ENCODE assay signal across 24 cellular contexts in the genomic region with DNA sequence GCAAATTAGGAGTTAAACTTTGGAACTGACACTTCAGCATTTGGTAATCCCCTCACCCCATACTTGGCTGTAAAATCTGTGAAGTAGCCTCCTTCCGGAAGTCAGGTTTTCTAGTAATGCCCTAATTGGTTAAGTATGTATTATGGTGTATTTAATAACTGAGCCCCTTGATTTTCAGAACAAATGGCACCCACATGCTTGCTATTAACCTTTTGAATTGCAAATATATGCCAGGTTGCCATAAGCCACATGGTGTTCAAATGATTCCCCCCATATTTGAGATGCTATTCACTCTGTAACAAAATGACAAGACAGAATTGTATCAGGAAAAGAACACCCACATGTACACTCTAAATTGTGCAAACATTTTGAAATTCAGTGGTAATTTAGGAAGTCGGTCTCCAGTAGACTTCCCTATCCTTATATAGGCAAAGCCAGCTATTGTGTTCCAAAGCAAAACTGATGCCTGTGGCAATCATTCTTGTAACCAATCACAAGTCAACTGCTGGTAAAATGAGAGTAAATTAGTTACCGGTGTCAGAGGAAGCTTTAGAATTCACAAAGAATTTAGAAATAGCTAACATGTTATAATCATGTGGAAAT.
"Had no signal": no experiment of that assay in that cellular context is flagged by ENCODE, and none has a peak within 500 bp of the region (broad histone marks: within the 10 kb centered on the region; RNA-seq: fewer than 3 reads in every experiment).

No MANE protein-coding gene starts in this region.

- H3K4me3 ChIP-seq: heart right ventricle, left lung, lung, sigmoid colon, smooth muscle cell, testis, upper lobe of right lung had no signal

- FAIRE-seq: astrocyte had no signal

- DNase-seq: activated B cell treated with CpG ODN at 0.5 μM for 24 hours; activated CD4-positive, alpha-beta T cell treated with anti-CD3 and anti-CD28 coated beads for 4 hours; activated CD4-positive, alpha-beta T cell treated with anti-CD3 and anti-CD28 coated beads, Interleukin-2, amount 50 U/mL, for 48 hours; activated CD8-positive, alpha-beta memory T cell treated with anti-CD3 and anti-CD28 coated beads, Interleukin-2, amount 50 U/mL, for 48 hours; activated naive CD4-positive, alpha-beta T cell treated with Interleukin-2 at 50 U/mL for 16 hours; activated naive CD8-positive, alpha-beta T cell treated with anti-CD3 and anti-CD28 coated beads for 36 hours; activated T-cell treated with anti-CD3 and anti-CD28 coated beads, Interleukin-2, amount 50 U/mL, for 4 hours; central memory CD4-positive, alpha-beta T cell; dermis blood vessel endothelial cell; effector CD8-positive, alpha-beta T cell; erythroblast; foreskin fibroblast; heart right ventricle; immature natural killer cell; left lung; naive thymus-derived CD4-positive, alpha-beta T cell; retina; sigmoid colon; stimulated activated CD4-positive, alpha-beta T cell treated with anti-CD3 and anti-CD28 coated beads, Interleukin-15, amount 100 ng/mL, for 24 hours; testis; upper lobe of right lung had no signal

- H3K27me3 ChIP-seq: heart right ventricle, left lung, sigmoid colon, testis, upper lobe of right lung had no signal

- H3K9me3 ChIP-seq: heart right ventricle, left lung, sigmoid colon, testis, upper lobe of right lung had no signal

- H3K36me3 ChIP-seq: heart right ventricle, left lung, sigmoid colon, upper lobe of right lung had no signal

- H3K4me1 ChIP-seq: heart right ventricle, left lung, sigmoid colon, testis, upper lobe of right lung had no signal

- H3K27ac ChIP-seq: heart right ventricle, left lung, sigmoid colon, testis, upper lobe of right lung had no signal
